Comparison of ENCODE assay signal across 35 cellular contexts in the genomic region with DNA sequence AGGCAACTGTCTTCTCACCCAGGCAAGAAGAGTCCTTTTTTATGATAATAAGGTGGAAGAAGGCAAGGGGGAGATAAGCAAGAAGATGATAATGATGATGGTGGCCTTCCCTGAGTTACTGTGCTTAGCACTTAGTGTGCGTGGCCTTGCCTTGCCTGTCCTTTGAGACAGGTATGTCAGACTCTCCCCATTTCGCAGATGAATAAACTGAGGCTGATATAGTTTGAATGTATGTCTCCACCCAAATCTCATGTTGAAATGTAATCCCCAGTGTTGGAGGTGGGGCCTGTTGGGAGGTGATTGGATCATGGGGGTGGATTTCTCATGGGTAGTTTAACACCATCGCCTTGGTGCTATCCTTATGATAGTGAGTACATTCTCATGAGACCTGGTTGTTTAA.
"Had no signal": no experiment of that assay in that cellular context is flagged by ENCODE, and none has a peak within 500 bp of the region (broad histone marks: within the 10 kb centered on the region; RNA-seq: fewer than 3 reads in every experiment).

No MANE protein-coding gene starts in this region.

- H3K27me3 ChIP-seq: adrenal gland, body of pancreas, brain microvascular endothelial cell, breast epithelium had no signal

- H3K4me3 Mint-ChIP-seq: activated B cell treated with CpG ODN at 0.5 μM for 24 hours; activated CD4-positive, alpha-beta memory T cell treated with anti-CD3 and anti-CD28 coated beads for 36 hours; activated CD4-positive, alpha-beta T cell treated with anti-CD3 and anti-CD28 coated beads, Interleukin-2, amount 10 ng/mL, durations not matched to agents 24 days and 14 days; activated CD8-positive, alpha-beta T cell treated with anti-CD3 and anti-CD28 coated beads for 36 hours; activated naive CD4-positive, alpha-beta T cell treated with anti-CD3 and anti-CD28 coated beads for 36 hours; activated naive CD8-positive, alpha-beta T cell treated with anti-CD3 and anti-CD28 coated beads for 36 hours; activated T-cell treated with anti-CD3 and anti-CD28 coated beads, Interleukin-2, amount 50 U/mL, for 4 hours; activated T-cell treated with anti-CD3 and anti-CD28 coated beads, Interleukin-2, amount 50 U/mL, for 72 hours; activated T-helper 1 cell treated with anti-CD3 and anti-CD28 coated beads, Interleukin-12 subunit alpha, Interleukin-12 subunit beta, Interleukin-2, Interleukin-4 antibody, amounts not matched to agents 30 ng/mL and 10 ng/mL and 1 ng/mL, durations not matched to agents 14 hours and 24 hours and 36 hours; activated T-helper 17 cell treated with anti-CD3 and anti-CD28 coated beads, Interleukin-2, amount 50 U/mL, for 72 hours; T-helper 1 cell treated with Interleukin-12 subunit alpha and Interleukin-12 subunit beta and Interleukin-4 antibody, amounts not matched to agents 30 μg/mL and 1 μg/mL, for 36 hours; T-helper 2 cell treated with Interferon-gamma antibody and Interleukin-4, amounts not matched to agents 5 μg/mL and 100 μg/mL, for 36 hours had no signal

- H3K9me3 ChIP-seq: adrenal gland, body of pancreas had no signal

- FAIRE-seq: astrocyte, TTC549 had no signal

- ATAC-seq: activated CD8-positive, alpha-beta T cell treated with anti-CD3 and anti-CD28 coated beads for 36 hours; activated naive CD4-positive, alpha-beta T cell treated with anti-CD3 and anti-CD28 coated beads, Interleukin-2, amount 50 U/mL, for 72 hours; activated T-cell treated with anti-CD3 and anti-CD28 coated beads, Interleukin-2, amount 50 U/mL, for 4 hours; activated T-cell treated with anti-CD3 and anti-CD28 coated beads, Interleukin-2, amount 50 U/mL, for 72 hours; activated T-helper 17 cell treated with anti-CD3 and anti-CD28 coated beads, Interleukin-2, amount 50 U/mL, for 72 hours; body of pancreas had no signal

- H3K27me3 Mint-ChIP-seq: activated B cell treated with CpG ODN at 0.5 μM for 24 hours; activated CD4-positive, alpha-beta memory T cell treated with anti-CD3 and anti-CD28 coated beads for 36 hours; activated CD4-positive, alpha-beta T cell treated with anti-CD3 and anti-CD28 coated beads, Interleukin-2, amount 10 ng/mL, durations not matched to agents 24 days and 14 days; activated CD8-positive, alpha-beta T cell treated with anti-CD3 and anti-CD28 coated beads for 36 hours; activated naive CD8-positive, alpha-beta T cell treated with anti-CD3 and anti-CD28 coated beads for 36 hours; activated T-helper 17 cell treated with anti-CD3 and anti-CD28 coated beads, Interleukin-2, amount 50 U/mL, for 72 hours had no signal

- H3K36me3 ChIP-seq: adrenal gland, brain microvascular endothelial cell, breast epithelium had no signal

- H3K4me1 ChIP-seq: adrenal gland, breast epithelium had no signal

- H3K27ac ChIP-seq: adrenal gland, body of pancreas, brain microvascular endothelial cell, breast epithelium had no signal

- H3K36me3 Mint-ChIP-seq: activated CD4-positive, alpha-beta memory T cell treated with anti-CD3 and anti-CD28 coated beads for 36 hours; activated naive CD8-positive, alpha-beta T cell treated with anti-CD3 and anti-CD28 coated beads for 36 hours had no signal

- H3K9me3 Mint-ChIP-seq: activated B cell treated with CpG ODN at 0.5 μM for 24 hours; activated CD4-positive, alpha-beta memory T cell treated with anti-CD3 and anti-CD28 coated beads for 36 hours; activated T-helper 17 cell treated with anti-CD3 and anti-CD28 coated beads, Interleukin-2, amount 50 U/mL, for 72 hours had no signal

- DNase-seq: activated B cell treated with CpG ODN at 0.5 μM for 24 hours; activated CD4-positive, alpha-beta memory T cell treated with anti-CD3 and anti-CD28 coated beads for 36 hours; activated CD4-positive, alpha-beta T cell treated with anti-CD3 and anti-CD28 coated beads for 4 hours; activated CD4-positive, alpha-beta T cell treated with anti-CD3 and anti-CD28 coated beads, Interleukin-2, amount 10 ng/mL, durations not matched to agents 24 days and 14 days; activated CD4-positive, alpha-beta T cell treated with anti-CD3 and anti-CD28 coated beads, Interleukin-2, amount 50 U/mL, for 1 hour; activated CD4-positive, alpha-beta T cell treated with anti-CD3 and anti-CD28 coated beads, Interleukin-2, amount 50 U/mL, for 4 hours; activated CD4-positive, CD25-positive, alpha-beta regulatory T cell treated with anti-CD3 and anti-CD28 coated beads, Interleukin-2, amount 50 U/mL, for 72 hours; activated CD8-positive, alpha-beta memory T cell treated with anti-CD3 and anti-CD28 coated beads, Interleukin-2, amount 50 U/mL, for 4 hours; activated CD8-positive, alpha-beta T cell treated with anti-CD3 and anti-CD28 coated beads for 36 hours; activated effector memory CD4-positive, alpha-beta T cell treated with anti-CD3 and anti-CD28 coated beads, Interleukin-2, amount 50 U/mL, for 16 hours; activated gamma-delta T cell treated with Interleukin-2 at 50 U/mL for 16 hours; activated naive CD4-positive, alpha-beta T cell; activated naive CD4-positive, alpha-beta T cell treated with anti-CD3 and anti-CD28 coated beads for 36 hours; activated naive CD4-positive, alpha-beta T cell treated with anti-CD3 and anti-CD28 coated beads, Interleukin-2, amount 50 U/mL, for 16 hours; activated naive CD8-positive, alpha-beta T cell treated with anti-CD3 and anti-CD28 coated beads for 36 hours; activated T-cell treated with anti-CD3 and anti-CD28 coated beads for 4 hours; activated T-cell treated with anti-CD3 and anti-CD28 coated beads, Interleukin-2, amount 50 U/mL, for 1 hour; activated T-cell treated with anti-CD3 and anti-CD28 coated beads, Interleukin-2, amount 50 U/mL, for 4 hours; activated T-cell treated with anti-CD3 and anti-CD28 coated beads, Interleukin-2, amount 50 U/mL, for 72 hours; amniotic stem cell; aorta; body of pancreas; brain microvascular endothelial cell; central memory CD4-positive, alpha-beta T cell; T-helper 2 cell; T-helper 9 cell had no signal

- H3K4me1 Mint-ChIP-seq: activated naive CD8-positive, alpha-beta T cell treated with anti-CD3 and anti-CD28 coated beads for 36 hours had no signal

- H3K4me3 ChIP-seq: adrenal gland, body of pancreas, breast epithelium had no signal

- H3K27ac Mint-ChIP-seq: activated B cell treated with CpG ODN at 0.5 μM for 24 hours; activated CD4-positive, alpha-beta memory T cell treated with anti-CD3 and anti-CD28 coated beads for 36 hours; activated CD4-positive, alpha-beta T cell treated with anti-CD3 and anti-CD28 coated beads, Interleukin-2, amount 10 ng/mL, durations not matched to agents 24 days and 14 days; activated CD8-positive, alpha-beta T cell treated with anti-CD3 and anti-CD28 coated beads for 36 hours; activated naive CD4-positive, alpha-beta T cell treated with anti-CD3 and anti-CD28 coated beads for 36 hours; activated naive CD8-positive, alpha-beta T cell treated with anti-CD3 and anti-CD28 coated beads for 36 hours; activated T-cell treated with anti-CD3 and anti-CD28 coated beads, Interleukin-2, amount 50 U/mL, for 72 hours; activated T-helper 1 cell treated with anti-CD3 and anti-CD28 coated beads, Interleukin-12 subunit alpha, Interleukin-12 subunit beta, Interleukin-2, Interleukin-4 antibody, amounts not matched to agents 30 ng/mL and 10 ng/mL and 1 ng/mL, durations not matched to agents 14 hours and 24 hours and 36 hours; activated T-helper 17 cell treated with anti-CD3 and anti-CD28 coated beads, Interleukin-2, amount 50 U/mL, for 72 hours; T-helper 1 cell treated with Interleukin-12 subunit alpha and Interleukin-12 subunit beta and Interleukin-4 antibody, amounts not matched to agents 30 μg/mL and 1 μg/mL, for 36 hours; T-helper 2 cell treated with Interferon-gamma antibody and Interleukin-4, amounts not matched to agents 5 μg/mL and 100 μg/mL, for 36 hours had no signal
